In the genomic region with DNA sequence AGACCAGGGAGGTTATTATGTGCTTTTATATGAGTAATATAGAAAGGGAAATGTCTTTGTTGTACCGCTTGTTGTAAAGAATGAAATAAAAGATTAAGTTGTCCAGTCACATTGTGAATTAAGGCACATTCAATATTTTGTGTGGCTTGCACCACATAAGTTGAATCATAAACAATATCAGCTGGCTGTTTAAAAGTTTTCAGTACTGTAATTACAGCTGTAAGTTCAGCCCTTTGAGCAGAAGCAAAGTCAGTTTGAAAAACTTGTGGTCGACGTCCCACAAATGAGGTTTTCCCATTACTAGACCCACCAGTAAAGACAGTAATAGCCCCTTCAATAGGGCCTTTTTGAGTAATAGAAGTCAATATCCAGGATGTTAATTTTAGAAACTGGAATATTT, we compare ENCODE assay signal across 22 cellular contexts.
"Had no signal": no experiment of that assay in that cellular context is flagged by ENCODE, and none has a peak within 500 bp of the region (broad histone marks: within the 10 kb centered on the region; RNA-seq: fewer than 3 reads in every experiment).

No MANE protein-coding gene starts in this region.

- H3K9me3 Mint-ChIP-seq: dendritic cell treated with granulocyte-macrophage colony-stimulating factor and Interleukin-4, amounts not matched to agents 40 ng/mL and 50 ng/mL, for 4 days; effector memory CD8-positive, alpha-beta T cell; endodermal cell; mesothelial cell of epicardium had no signal

- H3K27ac Mint-ChIP-seq: dendritic cell treated with granulocyte-macrophage colony-stimulating factor and Interleukin-4, amounts not matched to agents 40 ng/mL and 50 ng/mL, for 4 days; effector memory CD8-positive, alpha-beta T cell; endodermal cell; mesothelial cell of epicardium had no signal

- H3K36me3 Mint-ChIP-seq: mesothelial cell of epicardium had no signal

- H3K4me1 Mint-ChIP-seq: endodermal cell, mesothelial cell of epicardium had no signal

- DNase-seq: colonic mucosa; cortex of kidney; effector CD8-positive, alpha-beta T cell; effector memory CD8-positive, alpha-beta T cell; endodermal cell; erythroblast; esophagus squamous epithelium; foreskin fibroblast; foreskin melanocyte; gastrocnemius medialis; glutamatergic neuron; head of caudate nucleus; heart right ventricle; hippocampal formation; left cardiac atrium; left lung; left ventricle myocardium superior; lower lobe of right lung; mesenchymal stem cell had no signal

- ATAC-seq: effector memory CD8-positive, alpha-beta T cell; esophagus mucosa; gastrocnemius medialis; heart right ventricle; left cardiac atrium; left lung; left ventricle myocardium superior; lower lobe of right lung had no signal

- H3K4me3 Mint-ChIP-seq: dendritic cell treated with granulocyte-macrophage colony-stimulating factor and Interleukin-4, amounts not matched to agents 40 ng/mL and 50 ng/mL, for 4 days; effector memory CD8-positive, alpha-beta T cell; endodermal cell; mesothelial cell of epicardium had no signal
